ENCODE assay signal across 9 cellular contexts in genomic region chr3:124351430-124352142, GRCh38.
DNase-seq lines count a peak whose midpoint lies in the region; ATAC-seq, FAIRE-seq and TF ChIP-seq lines count a peak whose summit lies in the region.
"Had no signal": no experiment of that assay in that cellular context is flagged by ENCODE, and none has a peak within 500 bp of the region (broad histone marks: within the 10 kb centered on the region; RNA-seq: fewer than 3 reads in every experiment).

No MANE protein-coding gene starts in this region.

- no peaks in the 10 kb centered on the region for H3K9me3 ChIP-seq in thoracic aorta

- peak; percentile 27 for FAIRE-seq in GM12892 (lab: Jason Lieb, UNC)

- TF ChIP-seq POLR2A in GM12892 (IDR thresholded peaks at IDR 0.05; ENCODE audit: low read depth, low read length): no peak

- ATAC-seq in thoracic aorta (ENCODE audit: insufficient number of reproducible peaks, low FRiP score, low read depth) (no peak), HG03159 (IDR thresholded peaks at IDR 0.05; ENCODE audit: unreplicated experiment) (no peak), HG02938 (IDR thresholded peaks at IDR 0.05; ENCODE audit: unreplicated experiment) (no peak)

- H3K36me3 ChIP-seq in thoracic aorta: peaks cover 5% of the 10 kb centered on the region

- DNase-seq in 8988T: peak; percentile 40
- DNase-seq in GM12892 (ENCODE audit: insufficient read length): no peak
- peak; percentile 44 for DNase-seq in NCI-H2107 (lab: John Stamatoyannopoulos, UW)
- DNase-seq in astrocyte of the hippocampus (ENCODE audit: low read depth, low spot score): peak; percentile 80
- peak; percentile 50 for DNase-seq in iPS DF 19.7 (ENCODE audit: low read depth, low spot score)
- DNase-seq in thoracic aorta (ENCODE audit: low spot score): no peak
- DNase-seq: stimulated activated naive B cell treated with anti-CD40 and anti-IgM and Interleukin-4, amounts not matched to agents 10 μg/mL and 1 μg/mL and 100 μg/mL, for 72 hours had no signal

- peak; percentile 47 for TF ChIP-seq CTCF in thoracic aorta (IDR thresholded peaks at IDR 0.05)

- H3K4me1 ChIP-seq in thoracic aorta (ENCODE audit: control insufficient read depth in 1 of 2, low read depth in 2 of 2): peaks cover 2 to 27% of the 10 kb centered on the region in 2 donors

- no peak overlapping the region for H3K4me3 ChIP-seq in thoracic aorta

- H3K27ac ChIP-seq in thoracic aorta: peak overlapping the region; percentile 0 to 24

- no peaks in the 10 kb centered on the region for H3K27me3 ChIP-seq in thoracic aorta (replicated peaks; ENCODE audit: insufficient read depth)

Comparison
In these comparisons a context has a peak if more than half of its experiments do, and no peak if none do; other contexts are left out.
1. DNase-seq: peak in 8988T (single experiment), NCI-H2107 (single experiment), astrocyte of the hippocampus (single experiment) and iPS DF 19.7 (single experiment); none in GM12892 (single experiment) and thoracic aorta (single experiment).